ENCODE assay signal across 21 cellular contexts in the genomic region with DNA sequence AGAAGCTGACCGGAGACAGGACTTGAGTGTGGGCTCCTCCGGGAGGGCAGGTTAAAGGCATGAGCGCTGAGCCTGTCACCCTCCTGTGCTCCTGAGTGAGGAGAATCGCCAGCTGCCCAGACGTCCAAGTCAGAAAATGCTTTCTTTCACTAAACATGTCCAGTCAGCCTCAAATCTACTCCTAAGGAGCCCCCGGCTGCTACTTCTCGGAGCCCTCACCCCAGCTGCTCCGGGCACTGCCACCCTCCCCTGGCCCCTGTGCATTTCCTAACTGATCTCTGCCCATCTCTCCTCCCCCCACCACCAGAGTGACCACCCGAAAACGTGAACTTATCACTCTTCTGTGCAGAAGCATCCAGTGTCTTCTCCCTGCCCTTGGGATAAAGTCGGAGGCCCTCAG.
DNase-seq lines count a peak whose midpoint lies in the region; ATAC-seq and TF ChIP-seq lines count a peak whose summit lies in the region.
"Had no signal": no experiment of that assay in that cellular context is flagged by ENCODE, and none has a peak within 500 bp of the region (broad histone marks: within the 10 kb centered on the region; RNA-seq: fewer than 3 reads in every experiment).

No MANE protein-coding gene starts in this region.

- H3K9me3 ChIP-seq in RWPE2 (ENCODE audit: severe bottlenecking) (no peaks in the 10 kb centered on the region), uterus (no peaks in the 10 kb centered on the region)
- H3K9me3 ChIP-seq: BLaER1, HAP-1 had no signal

- no peak for ATAC-seq in RWPE2 (ENCODE audit: low read depth)

- no peak overlapping the region for H3K27ac ChIP-seq in RWPE2 (ENCODE audit: poor library complexity, severe bottlenecking)
- no peak overlapping the region for H3K27ac ChIP-seq in uterus
- H3K27ac ChIP-seq: BLaER1, KMS-11 had no signal

- intact Hi-C loops in posterior vena cava (cut with DNase I) (no loop called here), uterus (cut with DNase I; ENCODE audit: low total_unique reads) (no loop called here)

- H3K4me1 ChIP-seq in RWPE2 (ENCODE audit: insufficient read depth, poor library complexity, severe bottlenecking) = no peaks in the 10 kb centered on the region
- H3K4me1 ChIP-seq in uterus = no peaks in the 10 kb centered on the region
- H3K4me1 ChIP-seq: BLaER1, Caco-2, HAP-1 had no signal

- H3K36me3 ChIP-seq in RWPE2 (ENCODE audit: low read depth) = no peaks in the 10 kb centered on the region
- no peaks in the 10 kb centered on the region for H3K36me3 ChIP-seq in uterus
- H3K36me3 ChIP-seq: BLaER1, HAP-1 had no signal

- DNase-seq in Ammon's horn (ENCODE audit: low spot score) = peak; percentile 0
- peak; percentile 34 for DNase-seq in RWPE2 (ENCODE audit: low spot score)
- DNase-seq in iPS-NIHi11 (ENCODE audit: low spot score) = peak; percentile 3
- DNase-seq in posterior vena cava (ENCODE audit: low spot score) = peak; percentile 45
- no peak for DNase-seq in stimulated activated CD8-positive, alpha-beta memory T cell treated with anti-CD3 and anti-CD28 coated beads, Interleukin-4, amount 100 ng/mL, for 48 hours
- DNase-seq in GM10266 (ENCODE audit: extremely low spot score) = no peak
- no peak for DNase-seq in NK-92 (lab: John Stamatoyannopoulos, UW; ENCODE audit: unreplicated experiment)
- no peak for DNase-seq in uterus
- DNase-seq: Caco-2; CD4-positive, alpha-beta memory T cell; DND-41; IMR-90; NCI-H1105 treated with DMSO at 0.1 percent for 48 hours; NCI-H2081; NCI-H2171; NCI-H524 treated with DMSO at 0.1 percent for 48 hours; NCI-H82; Right ventricle myocardium superior had no signal

- H3K4me3 ChIP-seq in RWPE2 (ENCODE audit: severe bottlenecking) (no peak overlapping the region), uterus (no peak overlapping the region)
- H3K4me3 ChIP-seq: BLaER1, HAP-1 had no signal

- H3K27me3 ChIP-seq in RWPE2 (ENCODE audit: insufficient read depth, poor library complexity, severe bottlenecking) (no peaks in the 10 kb centered on the region), uterus (peaks cover 0 to 5% of the 10 kb centered on the region in 2 donors)
- H3K27me3 ChIP-seq: BLaER1 had no signal

- no peak for TF ChIP-seq CTCF in RWPE2 (IDR thresholded peaks at IDR 0.05; ENCODE audit: poor library complexity, severe bottlenecking)
- TF ChIP-seq CTCF in GM10266 (IDR thresholded peaks at IDR 0.05; ENCODE audit: control insufficient read depth, insufficient read depth, low read depth, missing control alignments) = no peak
- TF ChIP-seq CTCF in uterus (IDR thresholded peaks at IDR 0.05) = no peak

- TF ChIP-seq POLR2A in uterus (IDR thresholded peaks at IDR 0.05) = no peak

Comparison
In these comparisons a context has a peak if more than half of its experiments do, and no peak if none do; other contexts are left out.
1. DNase-seq: peak in Ammon's horn (single experiment), RWPE2 (single experiment), iPS-NIHi11 (single experiment) and posterior vena cava (single experiment); none in stimulated activated CD8-positive, alpha-beta memory T cell treated with anti-CD3 and anti-CD28 coated beads, Interleukin-4, amount 100 ng/mL, for 48 hours (single experiment), GM10266 (single experiment), NK-92 (single experiment) and uterus (0 of 2).